In the genomic region with DNA sequence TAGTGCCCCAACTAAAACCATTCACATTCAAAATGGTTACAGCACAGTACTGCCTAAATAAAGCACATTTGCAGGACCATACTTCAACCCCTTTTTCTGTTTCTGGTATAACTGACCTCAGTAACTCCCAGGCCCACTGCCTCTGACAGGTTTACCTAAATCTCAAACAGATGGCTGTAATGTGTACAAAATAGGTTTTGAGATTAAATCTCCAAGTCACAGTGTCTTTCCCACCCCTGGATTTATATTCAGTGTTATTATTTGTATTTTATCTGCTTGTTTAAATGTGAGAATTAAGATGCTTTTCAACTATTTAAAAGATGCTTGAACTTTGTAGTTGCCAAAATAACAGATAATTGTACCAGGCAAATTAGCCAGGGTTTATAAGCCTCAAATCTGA, we compare ENCODE assay signal across 29 cellular contexts. TPM values are rescaled to one million over a fixed set of nuclear protein-coding genes. Genes with fewer than 3 reads are reported as not detected.
"Had no signal": no experiment of that assay in that cellular context is flagged by ENCODE, and none has a peak within 500 bp of the region (broad histone marks: within the 10 kb centered on the region; RNA-seq: fewer than 3 reads in every experiment).

No MANE protein-coding gene starts in this region.

- H3K79me2 ChIP-seq: parathyroid adenoma had no signal

- H3K36me3 ChIP-seq: neural progenitor cell, ovary, right lobe of liver, sigmoid colon, stomach, suprapubic skin, tibial artery, transverse colon, upper lobe of right lung, uterus had no signal

- H3K4me3 Mint-ChIP-seq: natural killer cell; nephron; neural progenitor cell; stimulated activated effector memory CD8-positive, alpha-beta T cell treated with anti-CD3 and anti-CD28 coated beads, Interleukin-12 subunit alpha, Interleukin-12 subunit beta, amount 100 ng/mL, for 72 hours; stimulated activated naive B cell treated with anti-CD40 and anti-IgM and Interleukin-4, amounts not matched to agents 10 μg/mL and 1 μg/mL and 100 μg/mL, for 72 hours; stimulated activated naive CD8-positive, alpha-beta T cell treated with anti-CD3 and anti-CD28 coated beads, Interleukin-15, Interleukin-2, amounts not matched to agents 100 ng/mL and 50 ng/mL, for 24 hours; type B pancreatic cell had no signal

- H2AFZ ChIP-seq: neural progenitor cell, parathyroid adenoma had no signal

- H3K27me3 ChIP-seq: neural progenitor cell, ovary, right lobe of liver, sigmoid colon, stomach, suprapubic skin, testis, tibial artery, transverse colon, upper lobe of right lung, uterus had no signal

- H3K4me1 ChIP-seq: parathyroid adenoma, right lobe of liver, testis, upper lobe of right lung, uterus had no signal

- H3K36me3 Mint-ChIP-seq: natural killer cell; neural progenitor cell; stimulated activated effector memory CD8-positive, alpha-beta T cell treated with anti-CD3 and anti-CD28 coated beads, Interleukin-12 subunit alpha, Interleukin-12 subunit beta, amount 100 ng/mL, for 72 hours; stimulated activated naive B cell treated with anti-CD40 and anti-IgM and Interleukin-4, amounts not matched to agents 10 μg/mL and 1 μg/mL and 100 μg/mL, for 72 hours; type B pancreatic cell had no signal

- H3K9me3 ChIP-seq: ovary, psoas muscle, right lobe of liver, sigmoid colon, stomach, suprapubic skin, testis, tibial artery, transverse colon, upper lobe of right lung, uterus had no signal

- H3K27ac Mint-ChIP-seq: natural killer cell; nephron; neural progenitor cell; progenitor cell of endocrine pancreas; stimulated activated effector memory CD8-positive, alpha-beta T cell treated with anti-CD3 and anti-CD28 coated beads, Interleukin-12 subunit alpha, Interleukin-12 subunit beta, amount 100 ng/mL, for 72 hours; stimulated activated naive B cell treated with anti-CD40 and anti-IgM and Interleukin-4, amounts not matched to agents 10 μg/mL and 1 μg/mL and 100 μg/mL, for 72 hours; stimulated activated naive CD8-positive, alpha-beta T cell treated with anti-CD3 and anti-CD28 coated beads, Interleukin-15, Interleukin-2, amounts not matched to agents 100 ng/mL and 50 ng/mL, for 24 hours; type B pancreatic cell had no signal

- H3K9ac ChIP-seq: neural progenitor cell, parathyroid adenoma had no signal

- DNase-seq: natural killer cell; occipital lobe; ovary; posterior cingulate gyrus; psoas muscle; right cardiac atrium; right lobe of liver; sigmoid colon; small intestine; stimulated activated CD4-positive, alpha-beta T cell treated with anti-CD3 and anti-CD28 coated beads, Interleukin-15, amount 100 ng/mL, for 24 hours; stimulated activated CD4-positive, alpha-beta T cell treated with anti-CD3 and anti-CD28 coated beads, Interleukin-2, amount 100 ng/mL, for 24 hours; stimulated activated CD4-positive, alpha-beta T cell treated with anti-CD3 and anti-CD28 coated beads, Interleukin-2, amount 100 ng/mL, for 48 hours; stimulated activated CD4-positive, alpha-beta T cell treated with anti-CD3 and anti-CD28 coated beads, Interleukin-4, amount 100 ng/mL, for 24 hours; stimulated activated naive B cell treated with anti-CD40 and anti-IgM and Interleukin-4, amounts not matched to agents 10 μg/mL and 1 μg/mL and 100 μg/mL, for 72 hours; stimulated activated naive CD4-positive, alpha-beta T cell treated with Interleukin-2 at 50 U/mL for 16 hours; stomach; testis; tibial artery; transverse colon; upper lobe of right lung; uterus had no signal

- H3K4me2 ChIP-seq: neural progenitor cell had no signal

- FAIRE-seq: small intestine had no signal

- H3K27ac ChIP-seq: neural progenitor cell, ovary, parathyroid adenoma, psoas muscle, right lobe of liver, sigmoid colon, stomach, suprapubic skin, testis, tibial artery, transverse colon, upper lobe of right lung, uterus had no signal

- H3K4me1 Mint-ChIP-seq: nephron; stimulated activated effector memory CD8-positive, alpha-beta T cell treated with anti-CD3 and anti-CD28 coated beads, Interleukin-12 subunit alpha, Interleukin-12 subunit beta, amount 100 ng/mL, for 72 hours had no signal

- H3K4me3 ChIP-seq: neural progenitor cell, ovary, psoas muscle, right lobe of liver, sigmoid colon, stomach, suprapubic skin, testis, tibial artery, transverse colon, upper lobe of right lung, uterus had no signal

- H3K9me3 Mint-ChIP-seq: natural killer cell; nephron; neural progenitor cell; stimulated activated effector memory CD8-positive, alpha-beta T cell treated with anti-CD3 and anti-CD28 coated beads, Interleukin-12 subunit alpha, Interleukin-12 subunit beta, amount 100 ng/mL, for 72 hours; stimulated activated naive B cell treated with anti-CD40 and anti-IgM and Interleukin-4, amounts not matched to agents 10 μg/mL and 1 μg/mL and 100 μg/mL, for 72 hours; stimulated activated naive CD8-positive, alpha-beta T cell treated with anti-CD3 and anti-CD28 coated beads, Interleukin-15, Interleukin-2, amounts not matched to agents 100 ng/mL and 50 ng/mL, for 24 hours; type B pancreatic cell had no signal

RNA-seq across cellular contexts. Expression of gene KIF6, which starts 4.7 kb away (rescaled TPM):
- total RNA-seq: natural killer cell had no signal
